Comparison of ENCODE assay signal across 13 cellular contexts in genomic region chr4:83558693-83559092, GRCh38. TPM values are rescaled to one million over a fixed set of nuclear protein-coding genes. Genes with fewer than 3 reads are reported as not detected.
DNase-seq lines count a peak whose midpoint lies in the region; ATAC-seq, FAIRE-seq and TF ChIP-seq lines count a peak whose summit lies in the region.
"Had no signal": no experiment of that assay in that cellular context is flagged by ENCODE, and none has a peak within 500 bp of the region (broad histone marks: within the 10 kb centered on the region; RNA-seq: fewer than 3 reads in every experiment).

No MANE protein-coding gene starts in this region.

- H3K4me2 ChIP-seq in astrocyte (ENCODE audit: low read length): peak overlapping the region; percentile 32

- H2AFZ ChIP-seq in astrocyte (ENCODE audit: low read depth, low read length): no peak overlapping the region

- CTCF ChIA-PET in activated CD8-positive, alpha-beta memory T cell treated with anti-CD3 and anti-CD28 coated beads, Interleukin-2, amount 10 ng/mL, durations not matched to agents 7 days and 5 days (lab: Charles Lee): interaction anchor here (1.6 to 3.2 kb wide), 2 partner anchors 23 to 68 kb away, joined by 4 to 10 read pairs; partner anchors contain the start of gene GPAT3

- no peak overlapping the region for H3K27ac ChIP-seq in astrocyte (ENCODE audit: low read depth, low read length)

- H3K27me3 Mint-ChIP-seq in activated CD8-positive, alpha-beta memory T cell treated with anti-CD3 and anti-CD28 coated beads, Interleukin-2, amount 10 ng/mL, durations not matched to agents 7 days and 5 days: no peaks in the 10 kb centered on the region
- H3K27me3 Mint-ChIP-seq in astrocyte (ENCODE audit: low read depth, unreplicated experiment): no peaks in the 10 kb centered on the region

- no peak overlapping the region for H3K9ac ChIP-seq in astrocyte (ENCODE audit: low read length)

- ATAC-seq in activated CD8-positive, alpha-beta memory T cell treated with anti-CD3 and anti-CD28 coated beads, Interleukin-2, amount 10 ng/mL, durations not matched to agents 7 days and 5 days: peak; percentile 75
- peak; percentile 66 for ATAC-seq in stimulated activated effector memory CD8-positive, alpha-beta T cell treated with anti-CD3 and anti-CD28 coated beads, Interleukin-12 subunit alpha, Interleukin-12 subunit beta, amount 100 ng/mL, for 72 hours
- ATAC-seq in HG02852 (IDR thresholded peaks at IDR 0.05; ENCODE audit: unreplicated experiment): no peak
- ATAC-seq: right cardiac atrium had no signal

- no peak for TF ChIP-seq CTCF in astrocyte (IDR thresholded peaks at IDR 0.05; ENCODE audit: insufficient read depth, low read depth, low read length)
- no peak for TF ChIP-seq CTCF in GM10266 (IDR thresholded peaks at IDR 0.05; ENCODE audit: control insufficient read depth, insufficient read depth, low read depth, missing control alignments)

- peak; percentile 47 for FAIRE-seq in astrocyte (lab: Jason Lieb, UNC)
- FAIRE-seq: H1 had no signal

- H3K27me3 ChIP-seq in astrocyte (ENCODE audit: insufficient read depth, low read length): no peaks in the 10 kb centered on the region

- no peaks in the 10 kb centered on the region for H3K79me2 ChIP-seq in astrocyte (ENCODE audit: insufficient read depth, low read length)

- H3K4me3 Mint-ChIP-seq in activated CD8-positive, alpha-beta memory T cell treated with anti-CD3 and anti-CD28 coated beads, Interleukin-2, amount 10 ng/mL, durations not matched to agents 7 days and 5 days: peak overlapping the region; percentile 34
- no peak overlapping the region for H3K4me3 Mint-ChIP-seq in astrocyte (ENCODE audit: unreplicated experiment)
- peak overlapping the region; percentile 50 for H3K4me3 Mint-ChIP-seq in stimulated activated effector memory CD8-positive, alpha-beta T cell treated with anti-CD3 and anti-CD28 coated beads, Interleukin-12 subunit alpha, Interleukin-12 subunit beta, amount 100 ng/mL, for 72 hours
- H3K4me3 Mint-ChIP-seq: activated naive CD4-positive, alpha-beta T cell treated with anti-CD3 and anti-CD28 coated beads, Interleukin-2, amount 10 ng/mL, durations not matched to agents 7 days and 5 days had no signal

- H3K4me1 ChIP-seq in astrocyte (ENCODE audit: insufficient read depth, low read length): peaks cover 5% of the 10 kb centered on the region

- H4K20me1 ChIP-seq in astrocyte (ENCODE audit: insufficient read depth, low read length): no peaks in the 10 kb centered on the region

- peaks cover 15% of the 10 kb centered on the region for H3K36me3 Mint-ChIP-seq in activated CD8-positive, alpha-beta memory T cell treated with anti-CD3 and anti-CD28 coated beads, Interleukin-2, amount 10 ng/mL, durations not matched to agents 7 days and 5 days
- H3K36me3 Mint-ChIP-seq in astrocyte (ENCODE audit: low read depth, unreplicated experiment): no peaks in the 10 kb centered on the region
- H3K36me3 Mint-ChIP-seq in stimulated activated effector memory CD8-positive, alpha-beta T cell treated with anti-CD3 and anti-CD28 coated beads, Interleukin-12 subunit alpha, Interleukin-12 subunit beta, amount 100 ng/mL, for 72 hours: no peaks in the 10 kb centered on the region
- H3K36me3 Mint-ChIP-seq: activated naive CD4-positive, alpha-beta T cell treated with anti-CD3 and anti-CD28 coated beads, Interleukin-2, amount 10 ng/mL, durations not matched to agents 7 days and 5 days had no signal

- in situ Hi-C loops in G401 (cut with HindIII; ENCODE audit: low sequenced_read_pairs): no loop called here

- no peak for DNase-seq in activated CD8-positive, alpha-beta memory T cell treated with anti-CD3 and anti-CD28 coated beads, Interleukin-2, amount 10 ng/mL, durations not matched to agents 7 days and 5 days
- no peak for DNase-seq in activated CD8-positive, alpha-beta memory T cell treated with anti-CD3 and anti-CD28 coated beads, Interleukin-2, amount 50 U/mL, for 48 hours
- DNase-seq in NOMO-1 (lab: John Stamatoyannopoulos, UW; ENCODE audit: unreplicated experiment in 2 of 2) (peak; percentile 36 to 92), astrocyte (ENCODE audit: low read depth) (peak; percentile 55), GM10266 (ENCODE audit: extremely low spot score) (no peak), G401 (ENCODE audit: low spot score) (no peak)
- no peak for DNase-seq in stimulated activated effector memory CD8-positive, alpha-beta T cell treated with anti-CD3 and anti-CD28 coated beads, Interleukin-12 subunit alpha, Interleukin-12 subunit beta, amount 100 ng/mL, for 72 hours (ENCODE audit: low spot score in 2 of 2)
- DNase-seq: activated naive CD4-positive, alpha-beta T cell treated with anti-CD3 and anti-CD28 coated beads, Interleukin-2, amount 10 ng/mL, durations not matched to agents 7 days and 5 days; dermis blood vessel endothelial cell; NCI-H1105 treated with DMSO at 0.1 percent for 48 hours; right cardiac atrium had no signal

- no peaks in the 10 kb centered on the region for H3K36me3 ChIP-seq in astrocyte (ENCODE audit: insufficient read depth, low read length)

- no peaks in the 10 kb centered on the region for H3K9me3 Mint-ChIP-seq in activated CD8-positive, alpha-beta memory T cell treated with anti-CD3 and anti-CD28 coated beads, Interleukin-2, amount 10 ng/mL, durations not matched to agents 7 days and 5 days (ENCODE audit: low read depth)
- H3K9me3 Mint-ChIP-seq in astrocyte (ENCODE audit: unreplicated experiment): no peaks in the 10 kb centered on the region
- H3K9me3 Mint-ChIP-seq in stimulated activated effector memory CD8-positive, alpha-beta T cell treated with anti-CD3 and anti-CD28 coated beads, Interleukin-12 subunit alpha, Interleukin-12 subunit beta, amount 100 ng/mL, for 72 hours: no peaks in the 10 kb centered on the region
- H3K9me3 Mint-ChIP-seq: activated naive CD4-positive, alpha-beta T cell treated with anti-CD3 and anti-CD28 coated beads, Interleukin-2, amount 10 ng/mL, durations not matched to agents 7 days and 5 days had no signal

- H3K9me3 ChIP-seq in astrocyte (ENCODE audit: insufficient read depth, low read depth, low read length): no peaks in the 10 kb centered on the region

- no peak overlapping the region for H3K4me3 ChIP-seq in astrocyte (ENCODE audit: insufficient read depth, low read depth, low read length)

- H3K27ac Mint-ChIP-seq in activated CD8-positive, alpha-beta memory T cell treated with anti-CD3 and anti-CD28 coated beads, Interleukin-2, amount 10 ng/mL, durations not matched to agents 7 days and 5 days: peak overlapping the region; percentile 88
- no peak overlapping the region for H3K27ac Mint-ChIP-seq in astrocyte (ENCODE audit: unreplicated experiment)
- H3K27ac Mint-ChIP-seq in stimulated activated effector memory CD8-positive, alpha-beta T cell treated with anti-CD3 and anti-CD28 coated beads, Interleukin-12 subunit alpha, Interleukin-12 subunit beta, amount 100 ng/mL, for 72 hours: no peak overlapping the region
- H3K27ac Mint-ChIP-seq: activated naive CD4-positive, alpha-beta T cell treated with anti-CD3 and anti-CD28 coated beads, Interleukin-2, amount 10 ng/mL, durations not matched to agents 7 days and 5 days had no signal

- H3K4me1 Mint-ChIP-seq in activated CD8-positive, alpha-beta memory T cell treated with anti-CD3 and anti-CD28 coated beads, Interleukin-2, amount 10 ng/mL, durations not matched to agents 7 days and 5 days: peaks cover 66% of the 10 kb centered on the region
- peaks cover 12% of the 10 kb centered on the region for H3K4me1 Mint-ChIP-seq in astrocyte (ENCODE audit: low read depth, unreplicated experiment)
- H3K4me1 Mint-ChIP-seq in stimulated activated effector memory CD8-positive, alpha-beta T cell treated with anti-CD3 and anti-CD28 coated beads, Interleukin-12 subunit alpha, Interleukin-12 subunit beta, amount 100 ng/mL, for 72 hours: peaks cover 44% of the 10 kb centered on the region

RNA-seq across cellular contexts. Expression of gene GPAT3, which starts 22.8 kb away (rescaled TPM):
- 10 to 100 TPM; 25.9 to 34.0 TPM for total RNA-seq in activated CD8-positive, alpha-beta memory T cell treated with anti-CD3 and anti-CD28 coated beads, Interleukin-2, amount 10 ng/mL, durations not matched to agents 7 days and 5 days
- 0.39 and 0.50 TPM in 2 replicates for total RNA-seq in astrocyte
- total RNA-seq in G401 (2014; rRNA removed; shearing (Covaris generic)): 2.5 and 7.8 TPM in 2 replicates

Comparison
In these comparisons a context has a peak if more than half of its experiments do, and no peak if none do; other contexts are left out.
1. DNase-seq: peak in NOMO-1 (2 of 2) and astrocyte (single experiment); none in activated CD8-positive, alpha-beta memory T cell treated with anti-CD3 and anti-CD28 coated beads, Interleukin-2, amount 10 ng/mL, durations not matched to agents 7 days and 5 days (single experiment), activated CD8-positive, alpha-beta memory T cell treated with anti-CD3 and anti-CD28 coated beads, Interleukin-2, amount 50 U/mL, for 48 hours (single experiment), stimulated activated effector memory CD8-positive, alpha-beta T cell treated with anti-CD3 and anti-CD28 coated beads, Interleukin-12 subunit alpha, Interleukin-12 subunit beta, amount 100 ng/mL, for 72 hours (0 of 2), GM10266 (single experiment) and G401 (single experiment).